ENCODE assay signal across 21 cellular contexts in genomic region chr4:26717332-26717731, GRCh38.
A peak's percentile ranks its signal among the peaks of the same experiment; 100 is the strongest.
DNase-seq lines count a peak whose midpoint lies in the region; ATAC-seq, FAIRE-seq and TF ChIP-seq lines count a peak whose summit lies in the region.
"Had no signal": no experiment of that assay in that cellular context is flagged by ENCODE, and none has a peak within 500 bp of the region (broad histone marks: within the 10 kb centered on the region; RNA-seq: fewer than 3 reads in every experiment).

No MANE protein-coding gene starts in this region.

- H3K36me3 ChIP-seq in mammary epithelial cell (ENCODE audit: insufficient read depth, low read length) (no peaks in the 10 kb centered on the region), kidney epithelial cell (ENCODE audit: control insufficient read depth, insufficient read depth, low read length) (no peaks in the 10 kb centered on the region), SJCRH30 (no peaks in the 10 kb centered on the region)
- H3K36me3 ChIP-seq: BLaER1 treated with 17β-estradiol and CSF1 and Interleukin-3, amounts not matched to agents 10 nM and 100 nM; right atrium auricular region; vagina had no signal

- H3K27me3 ChIP-seq in mammary epithelial cell (ENCODE audit: insufficient read depth, low read length) (no peaks in the 10 kb centered on the region), kidney epithelial cell (ENCODE audit: control insufficient read depth, insufficient read depth, low read length) (no peaks in the 10 kb centered on the region), SJCRH30 (no peaks in the 10 kb centered on the region)
- H3K27me3 ChIP-seq: BLaER1 treated with 17β-estradiol and CSF1 and Interleukin-3, amounts not matched to agents 10 nM and 100 nM; dorsolateral prefrontal cortex; right atrium auricular region; vagina had no signal

- intact Hi-C loops in mammary epithelial cell (cut with micrococcal nuclease), result loop anchor here (5.0 kb wide), 2 partner anchors 135 to 385 kb away; partner anchors contain the start of gene TBC1D19

- H3K79me2 ChIP-seq in mammary epithelial cell (ENCODE audit: insufficient read depth, low read length), result no peaks in the 10 kb centered on the region

- H3K9me3 ChIP-seq in mammary epithelial cell (replicated peaks; ENCODE audit: insufficient read depth, low read length) (no peaks in the 10 kb centered on the region), SJCRH30 (replicated peaks) (peaks cover 3% of the 10 kb centered on the region; the same call in 1 of the 2 replicates)
- H3K9me3 ChIP-seq: BLaER1 treated with 17β-estradiol and CSF1 and Interleukin-3, amounts not matched to agents 10 nM and 100 nM; right atrium auricular region; vagina had no signal

- H3K27ac ChIP-seq in mammary epithelial cell (ENCODE audit: insufficient read depth, low read depth, low read length) (no peak overlapping the region), SJCRH30 (no peak overlapping the region)
- H3K27ac ChIP-seq: BLaER1 treated with 17β-estradiol and CSF1 and Interleukin-3, amounts not matched to agents 10 nM and 100 nM; dorsolateral prefrontal cortex; HL-60; right atrium auricular region; vagina had no signal

- DNase-seq in AG10803 (ENCODE audit: low read depth), result peak; percentile 81
- peak; percentile 10 for DNase-seq in HTR-8/SVneo (ENCODE audit: insufficient read length, low spot score)
- DNase-seq in mammary epithelial cell, result peak; percentile 73
- peak; percentile 31 for DNase-seq in kidney epithelial cell (ENCODE audit: low read depth)
- DNase-seq in GM19239 (ENCODE audit: insufficient read length, low spot score), result no peak
- DNase-seq in SJCRH30, result no peak
- DNase-seq in HK-2 (ENCODE audit: unreplicated experiment), result no peak
- DNase-seq: activated CD4-positive, CD25-positive, alpha-beta regulatory T cell treated with anti-CD3 and anti-CD28 coated beads, Interleukin-2, amount 50 U/mL, for 72 hours; activated T-cell treated with anti-CD3 and anti-CD28 coated beads, Interleukin-2, amount 50 U/mL, for 24 hours; amygdala; dorsolateral prefrontal cortex; GOT3; kidney glomerular epithelial cell; natural killer cell; NCI-H2227 treated with DMSO at 0.1 percent for 48 hours; stimulated activated naive CD4-positive, alpha-beta T cell had no signal

- dilution Hi-C loops in mammary epithelial cell (cut with HindIII; ENCODE audit: low sequenced_read_pairs), result no loop called here

- H3K4me3 ChIP-seq in AG10803 (ENCODE audit: low read length) (no peak overlapping the region), mammary epithelial cell (replicated peaks in 1 of 3; ENCODE audit: insufficient read depth in 1 of 3, low read depth in 2 of 3, low read length in 3 of 3) (no peak overlapping the region), kidney epithelial cell (ENCODE audit: low read depth, low read length) (no peak overlapping the region), SJCRH30 (no peak overlapping the region)
- H3K4me3 ChIP-seq: BLaER1 treated with 17β-estradiol and CSF1 and Interleukin-3, amounts not matched to agents 10 nM and 100 nM; dorsolateral prefrontal cortex; right atrium auricular region; vagina had no signal

- H3K4me1 ChIP-seq in mammary epithelial cell (ENCODE audit: insufficient read depth, low read length), result peaks cover 10% of the 10 kb centered on the region
- H3K4me1 ChIP-seq in SJCRH30, result no peaks in the 10 kb centered on the region
- H3K4me1 ChIP-seq: right atrium auricular region, vagina had no signal

- FAIRE-seq in HTR-8/SVneo (lab: Jason Lieb, UNC) (peak; percentile 20), GM19239 (lab: Jason Lieb, UNC) (no peak)

- H2AFZ ChIP-seq in mammary epithelial cell (ENCODE audit: low read depth, low read length), result no peak overlapping the region

- BruUV-seq in mammary epithelial cell (replicated peaks; lab: Mats Ljungman, UMichigan), result no TSS peak

- CTCF ChIA-PET in mammary epithelial cell (lab: Charles Lee; ENCODE audit: low non-redundant PET), result no interaction called here

- ATAC-seq in HG02571 (IDR thresholded peaks at IDR 0.05; ENCODE audit: unreplicated experiment), result no peak

- TF ChIP-seq CTCF in AG10803 (conservative IDR thresholded peaks at IDR 0.05; ENCODE audit: low read length) (no peak), mammary epithelial cell (conservative IDR thresholded peaks at IDR 0.05 in 1 of 2, IDR thresholded peaks at IDR 0.05 in 1 of 2; ENCODE audit: extremely low read depth in 1 of 2, insufficient read depth in 1 of 2, low read depth in 1 of 2, low read length in 2 of 2) (no peak), kidney epithelial cell (IDR thresholded peaks at IDR 0.05; ENCODE audit: insufficient read depth, low read length, poor library complexity, severe bottlenecking) (no peak)

- 5% methylated on average over 2 of the region's 2 CpGs for WGBS in mammary epithelial cell (ENCODE audit: low coverage, missing lambda C conversion rate)

- H3K9ac ChIP-seq in mammary epithelial cell (ENCODE audit: insufficient read depth, low read length), result no peak overlapping the region
- H3K9ac ChIP-seq: BLaER1 treated with 17β-estradiol and CSF1 and Interleukin-3, amounts not matched to agents 10 nM and 100 nM had no signal

- peak overlapping the region; percentile 25 for H3K4me2 ChIP-seq in mammary epithelial cell (ENCODE audit: insufficient read depth, low read depth, low read length)
- H3K4me2 ChIP-seq: BLaER1 treated with 17β-estradiol and CSF1 and Interleukin-3, amounts not matched to agents 10 nM and 100 nM had no signal

- no peaks in the 10 kb centered on the region for H4K20me1 ChIP-seq in mammary epithelial cell (ENCODE audit: insufficient read depth, low read length)
- H4K20me1 ChIP-seq: BLaER1 treated with 17β-estradiol and CSF1 and Interleukin-3, amounts not matched to agents 10 nM and 100 nM had no signal

- in situ Hi-C loops in mammary epithelial cell (cut with MboI; ENCODE audit: low sequenced_read_pairs in 2 of 2), result loop anchor here (25.0 kb wide), 2 partner anchors 255 to 730 kb away; no protein-coding TSS in a partner anchor

Comparison
In these comparisons a context has a peak if more than half of its experiments do, and no peak if none do; other contexts are left out.
1. DNase-seq: peak in AG10803 (single experiment), HTR-8/SVneo (single experiment), mammary epithelial cell (single experiment) and kidney epithelial cell (single experiment); none in GM19239 (single experiment), SJCRH30 (0 of 2) and HK-2 (single experiment).